ENCODE assay signal across 10 cellular contexts in genomic region chr1:200038645-200038986, GRCh38. TPM values are rescaled to one million over a fixed set of nuclear protein-coding genes. Genes with fewer than 3 reads are reported as not detected.
A peak's percentile ranks its signal among the peaks of the same experiment; 100 is the strongest.
DNase-seq lines count a peak whose midpoint lies in the region; ATAC-seq, FAIRE-seq and TF ChIP-seq lines count a peak whose summit lies in the region.
"Had no signal": no experiment of that assay in that cellular context is flagged by ENCODE, and none has a peak within 500 bp of the region (broad histone marks: within the 10 kb centered on the region; RNA-seq: fewer than 3 reads in every experiment).

No MANE protein-coding gene starts in this region.

- H2AFZ ChIP-seq in SU-DHL-6 (ENCODE audit: low read depth, low read length, severe bottlenecking) = peak overlapping the region; percentile 93

- ATAC-seq in HG03457 (IDR thresholded peaks at IDR 0.05; ENCODE audit: unreplicated experiment) = no peak
- no peak for ATAC-seq in gastroesophageal sphincter

- no peak for TF ChIP-seq POLR2A in gastroesophageal sphincter (IDR thresholded peaks at IDR 0.05)

- H3K4me3 ChIP-seq in SU-DHL-6 (ENCODE audit: insufficient read depth, low read length, poor library complexity, severe bottlenecking) = peak overlapping the region; percentile 53
- peak overlapping the region; percentile 66 for H3K4me3 ChIP-seq in iPS-15b (ENCODE audit: low read depth, low read length)
- peak overlapping the region; percentile 56 for H3K4me3 ChIP-seq in retinal pigment epithelial cell (ENCODE audit: low read length)
- no peak overlapping the region for H3K4me3 ChIP-seq in WERI-Rb-1 (ENCODE audit: low read depth, low read length)
- peak overlapping the region in 1 of 2 donors; percentile 56 for H3K4me3 ChIP-seq in gastroesophageal sphincter

- DNase-seq in retinal pigment epithelial cell (ENCODE audit: low read depth) (no peak), RCC 7860 (ENCODE audit: low spot score) (no peak), WERI-Rb-1 (no peak)

- H3K4me1 ChIP-seq in ES-I3 (ENCODE audit: insufficient read depth, low read length) = peaks cover 7% of the 10 kb centered on the region
- H3K4me1 ChIP-seq in iPS-15b (ENCODE audit: control insufficient read depth, insufficient read depth, low read length) = peaks cover 19% of the 10 kb centered on the region
- H3K4me1 ChIP-seq in gastroesophageal sphincter = peaks cover 0 to 69% (median 36%) of the 10 kb centered on the region in 3 donors

- TF ChIP-seq CTCF in SU-DHL-6 (IDR thresholded peaks at IDR 0.05; ENCODE audit: insufficient read depth, low read length, poor library complexity, severe bottlenecking) (no peak), retinal pigment epithelial cell (conservative IDR thresholded peaks at IDR 0.05; ENCODE audit: low read depth, low read length) (no peak), WERI-Rb-1 (IDR thresholded peaks at IDR 0.05; ENCODE audit: low read depth, low read length) (no peak), gastroesophageal sphincter (IDR thresholded peaks at IDR 0.05) (no peak)

- no peaks in the 10 kb centered on the region for H3K9me2 ChIP-seq in SU-DHL-6 (replicated peaks; ENCODE audit: insufficient read depth, low read length)

- H4K20me1 ChIP-seq in SU-DHL-6 (ENCODE audit: low read depth, low read length) = no peaks in the 10 kb centered on the region

- no peak overlapping the region for H3K27ac ChIP-seq in SU-DHL-6 (ENCODE audit: low read depth, low read length)
- no peak overlapping the region for H3K27ac ChIP-seq in WERI-Rb-1
- peak overlapping the region in 1 of 4 donors; percentile 64 for H3K27ac ChIP-seq in gastroesophageal sphincter

- H3K9me3 ChIP-seq in ES-I3 (ENCODE audit: control insufficient read depth, insufficient read depth, low read length) (no peaks in the 10 kb centered on the region), SU-DHL-6 (ENCODE audit: insufficient read depth, low read length) (no peaks in the 10 kb centered on the region), iPS-15b (ENCODE audit: control insufficient read depth, insufficient read depth, low read length) (no peaks in the 10 kb centered on the region), WERI-Rb-1 (ENCODE audit: severe bottlenecking) (peaks cover 4% of the 10 kb centered on the region), gastroesophageal sphincter (no peaks in the 10 kb centered on the region)

- WGBS in gastroesophageal sphincter (ENCODE audit: low coverage in 1 of 2), 2 donors = no CpG with 5 or more reads among the region's 20 CpGs

- no peaks in the 10 kb centered on the region for H3K79me2 ChIP-seq in SU-DHL-6 (ENCODE audit: insufficient read depth, low read length)

- H3K9ac ChIP-seq in ES-I3 (ENCODE audit: low read depth, low read length) = peak overlapping the region; percentile 87
- peak overlapping the region; percentile 52; the same call in 1 of the 2 replicates for H3K9ac ChIP-seq in SU-DHL-6 (ENCODE audit: low read length)
- no peak overlapping the region for H3K9ac ChIP-seq in iPS-15b (ENCODE audit: low read depth, low read length)

- H3K27me3 ChIP-seq in SU-DHL-6 (ENCODE audit: low read length) = no peaks in the 10 kb centered on the region; the same call in 1 of the 2 replicates
- H3K27me3 ChIP-seq in iPS-15b (ENCODE audit: control insufficient read depth, insufficient read depth, low read length) = peaks cover 89% of the 10 kb centered on the region
- peaks cover 90% of the 10 kb centered on the region for H3K27me3 ChIP-seq in WERI-Rb-1 (ENCODE audit: insufficient read depth, low read depth, severe bottlenecking)
- H3K27me3 ChIP-seq in gastroesophageal sphincter = peaks cover 100% of the 10 kb centered on the region

- H3F3A ChIP-seq in SU-DHL-6 (ENCODE audit: insufficient read depth) = no peaks in the 10 kb centered on the region

- H3K4me2 ChIP-seq in SU-DHL-6 (ENCODE audit: low read depth, low read length, poor library complexity, severe bottlenecking) = peak overlapping the region; percentile 81

- no peak for TF ChIP-seq EP300 in gastroesophageal sphincter (IDR thresholded peaks at IDR 0.05)

- FAIRE-seq in RCC 7860 (lab: Jason Lieb, UNC) = no peak
- FAIRE-seq: G401.6 had no signal

- no peaks in the 10 kb centered on the region for H3K36me3 ChIP-seq in ES-I3 (ENCODE audit: insufficient read depth, low read length)
- H3K36me3 ChIP-seq in SU-DHL-6 (ENCODE audit: low read length) = no peaks in the 10 kb centered on the region
- H3K36me3 ChIP-seq in iPS-15b (ENCODE audit: control insufficient read depth, insufficient read depth, low read length) = no peaks in the 10 kb centered on the region
- no peaks in the 10 kb centered on the region for H3K36me3 ChIP-seq in WERI-Rb-1
- no peaks in the 10 kb centered on the region for H3K36me3 ChIP-seq in gastroesophageal sphincter

RNA-seq across cellular contexts. Expression of gene NR5A2, which starts 11.1 kb away (rescaled TPM):
- 1 to 10 TPM; 2.0 to 4.2 (median 3.1) TPM for total RNA-seq in gastroesophageal sphincter
- total RNA-seq: activated T-helper 2 cell treated with anti-CD3 and anti-CD28 coated beads, Interferon-gamma antibody, Interleukin-2, Interleukin-4, amounts not matched to agents 10 μg/mL and 5 μg/mL and 100 μg/mL, durations not matched to agents 14 hours and 24 hours and 36 hours had no signal
